8 cellular contexts compared by ENCODE assay signal in genomic region chr17:15683824-15684478, GRCh38. TPM values are rescaled to one million over a fixed set of nuclear protein-coding genes. Genes with fewer than 3 reads are reported as not detected.
DNase-seq lines count a peak whose midpoint lies in the region; ATAC-seq and TF ChIP-seq lines count a peak whose summit lies in the region.
"Not testable (repeated sequence)": the region's sequence is repeated elsewhere in the genome, so short reads cannot be mapped to it uniquely, and the experiment has no call there.

TRIM16 (minus strand) TSS chr17:15684311; CDS start chr17:15651609, 32,702 bp downstream.

- peak within 1 kb of the TSS; percentile 31 for H3K4me3 ChIP-seq in Caco-2 (ENCODE audit: low read depth, low read length)
- H3K4me3 ChIP-seq in HUES6 (ENCODE audit: low read depth, low read length): peak within 1 kb of the TSS; percentile 93
- peak within 1 kb of the TSS; percentile 56 to 57 for H3K4me3 ChIP-seq in Panc1 (ENCODE audit: low read depth in 2 of 2, low read length in 2 of 2)
- H3K4me3 ChIP-seq in esophagus (ENCODE audit: low read depth in 1 of 2, low read length in 2 of 2): peak within 1 kb of the TSS; percentile 62 to 79

- ATAC-seq in GM21528 (IDR thresholded peaks at IDR 0.05; ENCODE audit: low FRiP score, unreplicated experiment) (peak; percentile 91), Panc1 (peak; percentile 97)

- H3K27ac ChIP-seq in HUES6 (ENCODE audit: low read depth, low read length): not testable (repeated sequence)
- H3K27ac ChIP-seq in Panc1 (ENCODE audit: low read length) (peak within 1 kb of the TSS; percentile 71), esophagus (ENCODE audit: low read depth in 2 of 2, low read length in 1 of 2) (peak within 1 kb of the TSS in 1 of 2 donors; percentile 68)

- peak within 1 kb of the TSS; percentile 82 for H3K27ac Mint-ChIP-seq in Caco-2 (ENCODE audit: unreplicated experiment)
- peak within 1 kb of the TSS; percentile 94 for H3K27ac Mint-ChIP-seq in activated T-cell treated with anti-CD3 and anti-CD28 coated beads, Interleukin-2, amount 50 U/mL, for 24 hours

- peak within 1 kb of the TSS; percentile 66 for H3K9ac ChIP-seq in HUES6 (ENCODE audit: low read length)

- H3K27me3 ChIP-seq in Caco-2 (replicated peaks; ENCODE audit: control insufficient read depth, insufficient read depth, low read length); HUES6 (ENCODE audit: control insufficient read depth, insufficient read depth, low read length); Panc1 (ENCODE audit: control insufficient read depth, insufficient read depth, low read length); esophagus (ENCODE audit: control insufficient read depth in 1 of 2, insufficient read depth in 2 of 2, low read length in 2 of 2): not testable (repeated sequence)

- H3K9me3 ChIP-seq in Caco-2; HUES6 (ENCODE audit: control insufficient read depth, insufficient read depth, low read depth, low read length); Panc1 (ENCODE audit: control insufficient read depth, insufficient read depth, low read depth, low read length); esophagus (ENCODE audit: control insufficient read depth in 2 of 2, insufficient read depth in 1 of 2, low read depth in 1 of 2, low read length in 1 of 2): not testable (repeated sequence)

- H3K27me3 Mint-ChIP-seq in Caco-2 (ENCODE audit: insufficient read depth, unreplicated experiment); activated T-cell treated with anti-CD3 and anti-CD28 coated beads, Interleukin-2, amount 50 U/mL, for 24 hours: not testable (repeated sequence)

- intact Hi-C loops in Caco-2 (cut with micrococcal nuclease; ENCODE audit: unreplicated experiment); Panc1 (cut with micrococcal nuclease; ENCODE audit: unreplicated experiment): not testable (repeated sequence)

- H3K36me3 ChIP-seq in Caco-2 (ENCODE audit: control insufficient read depth, insufficient read depth, low read length); HUES6 (ENCODE audit: control insufficient read depth, insufficient read depth, low read length); Panc1 (ENCODE audit: control insufficient read depth, insufficient read depth, low read length); esophagus (ENCODE audit: control insufficient read depth in 2 of 2, insufficient read depth in 2 of 2, low read length in 1 of 2): not testable (repeated sequence)

- not testable (repeated sequence) for TF ChIP-seq CTCF in Caco-2 (IDR thresholded peaks at IDR 0.05; ENCODE audit: insufficient read depth in 1 of 2, low read depth in 1 of 2, low read length in 1 of 2, severe bottlenecking in 1 of 2, unreplicated experiment in 1 of 2); Panc1 (IDR thresholded peaks at IDR 0.05)

- not testable (repeated sequence) for H3K36me3 Mint-ChIP-seq in Caco-2 (ENCODE audit: insufficient read depth, unreplicated experiment)
- H3K36me3 Mint-ChIP-seq in activated T-cell treated with anti-CD3 and anti-CD28 coated beads, Interleukin-2, amount 50 U/mL, for 24 hours (ENCODE audit: low read depth): peaks cover 22% of the 10 kb centered on the region

- H3K9me3 Mint-ChIP-seq in Caco-2 (ENCODE audit: unreplicated experiment); activated T-cell treated with anti-CD3 and anti-CD28 coated beads, Interleukin-2, amount 50 U/mL, for 24 hours: not testable (repeated sequence)

- peak within 1 kb of the TSS; percentile 91 for H3K4me3 Mint-ChIP-seq in Caco-2 (ENCODE audit: unreplicated experiment)
- H3K4me3 Mint-ChIP-seq in activated T-cell treated with anti-CD3 and anti-CD28 coated beads, Interleukin-2, amount 50 U/mL, for 24 hours: peak within 1 kb of the TSS; percentile 95

- in situ Hi-C loops in Panc1 (cut with HindIII; ENCODE audit: low pct_unique_long_range_greater_than_20kb, low sequenced_read_pairs): not testable (repeated sequence)

- DNase-seq in Caco-2 (peak; percentile 35 to 36), Panc1 (ENCODE audit: low read depth, low spot score) (peak; percentile 5), mucosa of gallbladder (ENCODE audit: low spot score) (peak; percentile 78)
- DNase-seq in activated T-cell treated with anti-CD3 and anti-CD28 coated beads, Interleukin-2, amount 50 U/mL, for 24 hours: peak; percentile 89
- DNase-seq in stimulated activated CD8-positive, alpha-beta memory T cell treated with anti-CD3 and anti-CD28 coated beads, Interleukin-2, amount 100 ng/mL, for 1 hour (ENCODE audit: low read depth in 2 of 2): peak; percentile 57 to 60

- POLR2A ChIA-PET in Caco-2 (lab: Charles Lee); Panc1 (lab: Charles Lee): not testable (repeated sequence)

- H3K4me1 Mint-ChIP-seq in Caco-2 (ENCODE audit: low read depth, unreplicated experiment): not testable (repeated sequence)
- peaks cover 28% of the 10 kb centered on the region for H3K4me1 Mint-ChIP-seq in activated T-cell treated with anti-CD3 and anti-CD28 coated beads, Interleukin-2, amount 50 U/mL, for 24 hours (ENCODE audit: low read depth)

- BruUV-seq in Caco-2 (replicated peaks; lab: Mats Ljungman, UMichigan) (TSS peak; percentile 57), Panc1 (replicated peaks; lab: Mats Ljungman, UMichigan) (TSS peak; percentile 87)

- not testable (repeated sequence) for H3K4me1 ChIP-seq in Caco-2; HUES6 (ENCODE audit: control insufficient read depth, insufficient read depth, low read length); Panc1 (ENCODE audit: control insufficient read depth, insufficient read depth, low read length); esophagus (ENCODE audit: control insufficient read depth in 2 of 2, insufficient read depth in 2 of 2, low read length in 1 of 2)

- WGBS in esophagus, 2 donors: 2% methylated on average over 33 to 34 of the region's 35 CpGs

- CTCF ChIA-PET in Caco-2 (lab: Charles Lee); Panc1 (lab: Charles Lee): not testable (repeated sequence)

RNA-seq across cellular contexts. Expression of gene TRIM16, which starts in this region (rescaled TPM):
- 12.4 and 16.2 TPM in 2 replicates for total RNA-seq in Caco-2 (2022)
- 31.7 TPM for total RNA-seq in Panc1 (2021; ENCODE audit: unreplicated experiment)
- 31.3 TPM for polyA plus RNA-seq in Panc1 (2012; ENCODE audit: insufficient read length)
- polyA plus RNA-seq in esophagus: 100 to 1,000 TPM in 1 of 2 donors, 10 to 100 TPM in 1; 72.2 to 140 TPM
- 28.0 TPM for total RNA-seq in mucosa of gallbladder

Comparison
In these comparisons a context has a peak if more than half of its experiments do, and no peak if none do; other contexts are left out.
1. DNase-seq: peak in every context shown above with its lines; median percentile 89 in activated T-cell treated with anti-CD3 and anti-CD28 coated beads, Interleukin-2, amount 50 U/mL, for 24 hours; 78 in mucosa of gallbladder; 58 in stimulated activated CD8-positive, alpha-beta memory T cell treated with anti-CD3 and anti-CD28 coated beads, Interleukin-2, amount 100 ng/mL, for 1 hour; 36 in Caco-2; 5 in Panc1.
2. H3K4me3 ChIP-seq: peak in every context shown above with its lines; median percentile 93 in HUES6; 70 in esophagus; 56 in Panc1; 31 in Caco-2.